11 cellular contexts compared by ENCODE assay signal in genomic region chr9:112890106-112891081, GRCh38. TPM values are rescaled to one million over a fixed set of nuclear protein-coding genes. Genes with fewer than 3 reads are reported as not detected.
DNase-seq lines count a peak whose midpoint lies in the region; ATAC-seq and TF ChIP-seq lines count a peak whose summit lies in the region.
"Had no signal": no experiment of that assay in that cellular context is flagged by ENCODE, and none has a peak within 500 bp of the region (broad histone marks: within the 10 kb centered on the region; RNA-seq: fewer than 3 reads in every experiment).

SLC46A2 (minus strand) TSS chr9:112890876; CDS start chr9:112890681, 195 bp downstream.

- peak; percentile 15 for DNase-seq in NCI-H748 (lab: John Stamatoyannopoulos, UW; ENCODE audit: unreplicated experiment)
- no peak for DNase-seq in NCI-H748 treated with DMSO at 0.1 percent for 48 hours (lab: John Stamatoyannopoulos, UW)
- DNase-seq in mesenchymal stem cell: no peak
- no peak for DNase-seq in type B pancreatic cell (ENCODE audit: extremely low spot score, unreplicated experiment)
- DNase-seq in activated T-cell treated with anti-CD3 and anti-CD28 coated beads, Interleukin-2, amount 50 U/mL, for 4 hours: no peak
- DNase-seq: BE2C; effector CD8-positive, alpha-beta T cell had no signal

- peaks cover 0 to 12% of the 10 kb centered on the region in 2 donors for H3K4me1 ChIP-seq in esophagus (ENCODE audit: control insufficient read depth in 2 of 2, insufficient read depth in 2 of 2, low read length in 1 of 2)
- H3K4me1 ChIP-seq in mesenchymal stem cell (ENCODE audit: control insufficient read depth, insufficient read depth, low read depth, low read length): peaks cover 10% of the 10 kb centered on the region
- H3K4me1 ChIP-seq: BE2C had no signal

- H3K9me3 Mint-ChIP-seq in type B pancreatic cell: no peaks in the 10 kb centered on the region
- no peaks in the 10 kb centered on the region for H3K9me3 Mint-ChIP-seq in activated T-cell treated with anti-CD3 and anti-CD28 coated beads, Interleukin-2, amount 50 U/mL, for 4 hours

- H2BK5ac ChIP-seq in mesenchymal stem cell (ENCODE audit: low read depth, low read length, poor library complexity, severe bottlenecking): no peak within 1 kb of the TSS

- H2AFZ ChIP-seq in mesenchymal stem cell (ENCODE audit: low read depth, low read length): no peak within 1 kb of the TSS

- no peak within 1 kb of the TSS for H2BK12ac ChIP-seq in mesenchymal stem cell (ENCODE audit: low read length in 2 of 2)

- H3K36me3 ChIP-seq in esophagus (ENCODE audit: control insufficient read depth in 2 of 2, insufficient read depth in 2 of 2, low read length in 1 of 2) (no peaks in the 10 kb centered on the region), mesenchymal stem cell (ENCODE audit: control insufficient read depth in 1 of 2, insufficient read depth in 2 of 2, low read depth in 1 of 2, low read length in 2 of 2) (no peaks in the 10 kb centered on the region)
- H3K36me3 ChIP-seq: BE2C had no signal

- H3K79me1 ChIP-seq in mesenchymal stem cell (replicated peaks; ENCODE audit: low read length, poor library complexity, severe bottlenecking): no peaks in the 10 kb centered on the region

- WGBS in esophagus, 2 donors: 15 to 18% methylated on average over 70 to 78 of the region's 78 CpGs
- WGBS in mesenchymal stem cell: 22% methylated on average over 76 of the region's 78 CpGs

- peak within 1 kb of the TSS; percentile 43 for H3K9ac ChIP-seq in mesenchymal stem cell (ENCODE audit: low read length)

- no peaks in the 10 kb centered on the region for H3K36me3 Mint-ChIP-seq in type B pancreatic cell
- no peaks in the 10 kb centered on the region for H3K36me3 Mint-ChIP-seq in activated T-cell treated with anti-CD3 and anti-CD28 coated beads, Interleukin-2, amount 50 U/mL, for 4 hours (ENCODE audit: insufficient read depth)

- peak within 1 kb of the TSS; percentile 19 to 40 for H3K4me3 ChIP-seq in esophagus (ENCODE audit: low read depth in 1 of 2, low read length in 2 of 2)
- H3K4me3 ChIP-seq in mesenchymal stem cell (ENCODE audit: insufficient read depth in 1 of 2, low read depth in 1 of 2, low read length in 2 of 2): peak within 1 kb of the TSS; percentile 8 to 82

- H4K91ac ChIP-seq in mesenchymal stem cell (ENCODE audit: low read length): no peak within 1 kb of the TSS

- H3K27ac ChIP-seq in esophagus (ENCODE audit: low read depth in 2 of 2, low read length in 1 of 2) (no peak within 1 kb of the TSS), mesenchymal stem cell (ENCODE audit: low read length, poor library complexity, severe bottlenecking) (no peak within 1 kb of the TSS)

- H3K27me3 ChIP-seq in esophagus (ENCODE audit: control insufficient read depth in 1 of 2, insufficient read depth in 2 of 2, low read length in 2 of 2) (peaks cover 3% of the 10 kb centered on the region in 2 donors), mesenchymal stem cell (ENCODE audit: control insufficient read depth in 1 of 2, insufficient read depth in 1 of 2, low read length in 2 of 2) (peaks cover 23 to 37% of the 10 kb centered on the region in 2 experiments)
- H3K27me3 ChIP-seq: BE2C had no signal

- H3K23ac ChIP-seq in mesenchymal stem cell (ENCODE audit: low read length in 2 of 2): no peak within 1 kb of the TSS

- H2BK15ac ChIP-seq in mesenchymal stem cell (ENCODE audit: low read depth, poor library complexity, severe bottlenecking): no peak within 1 kb of the TSS

- no peak within 1 kb of the TSS for H2BK120ac ChIP-seq in mesenchymal stem cell (ENCODE audit: low read depth, low read length)

- no peak for TF ChIP-seq CTCF in type B pancreatic cell (conservative IDR thresholded peaks at IDR 0.05)

- H3K9me3 ChIP-seq in esophagus (ENCODE audit: control insufficient read depth in 2 of 2, insufficient read depth in 1 of 2, low read depth in 1 of 2, low read length in 1 of 2): no peaks in the 10 kb centered on the region
- H3K9me3 ChIP-seq in mesenchymal stem cell (ENCODE audit: control insufficient read depth, low read length): no peaks in the 10 kb centered on the region
- H3K9me3 ChIP-seq: BE2C had no signal

- H3K4me2 ChIP-seq in mesenchymal stem cell (ENCODE audit: low read length, poor library complexity, severe bottlenecking): peak within 1 kb of the TSS; percentile 55

- no peak within 1 kb of the TSS for H3K27ac Mint-ChIP-seq in type B pancreatic cell

- no peak within 1 kb of the TSS for H4K8ac ChIP-seq in mesenchymal stem cell (ENCODE audit: low read length)

- H3K14ac ChIP-seq in mesenchymal stem cell (ENCODE audit: low read length in 2 of 2): no peak within 1 kb of the TSS

- no peak within 1 kb of the TSS for H2AK5ac ChIP-seq in mesenchymal stem cell (ENCODE audit: low read length, severe bottlenecking)

- H3K4me3 Mint-ChIP-seq in type B pancreatic cell: peak within 1 kb of the TSS; percentile 76
- no peak within 1 kb of the TSS for H3K4me3 Mint-ChIP-seq in activated T-cell treated with anti-CD3 and anti-CD28 coated beads, Interleukin-2, amount 50 U/mL, for 4 hours

- peaks cover 53% of the 10 kb centered on the region for H3K27me3 Mint-ChIP-seq in type B pancreatic cell
- H3K27me3 Mint-ChIP-seq in activated T-cell treated with anti-CD3 and anti-CD28 coated beads, Interleukin-2, amount 50 U/mL, for 4 hours (ENCODE audit: low read depth): peaks cover 40% of the 10 kb centered on the region

- no peaks in the 10 kb centered on the region for H3K4me1 Mint-ChIP-seq in type B pancreatic cell (ENCODE audit: unreplicated experiment)
- no peaks in the 10 kb centered on the region for H3K4me1 Mint-ChIP-seq in activated T-cell treated with anti-CD3 and anti-CD28 coated beads, Interleukin-2, amount 50 U/mL, for 4 hours (ENCODE audit: low read depth)

- ATAC-seq in GM21786 (IDR thresholded peaks at IDR 0.05; ENCODE audit: unreplicated experiment) (no peak), GM19463 (IDR thresholded peaks at IDR 0.05; ENCODE audit: unreplicated experiment) (no peak)
- ATAC-seq in activated T-cell treated with anti-CD3 and anti-CD28 coated beads, Interleukin-2, amount 50 U/mL, for 4 hours: no peak

- no peak within 1 kb of the TSS for H3K4ac ChIP-seq in mesenchymal stem cell (ENCODE audit: low read depth in 1 of 2, low read length in 2 of 2)

- no peak within 1 kb of the TSS for H3K18ac ChIP-seq in mesenchymal stem cell (ENCODE audit: low read depth in 1 of 2, low read length in 2 of 2)

RNA-seq across cellular contexts. Expression of gene SLC46A2, which starts in this region (rescaled TPM):
- 1 to 10 TPM; 1.0 to 1.6 TPM for polyA plus RNA-seq in esophagus
- polyA plus RNA-seq in mesenchymal stem cell (2013, experiment 1 of 2): not detected
- polyA plus RNA-seq in mesenchymal stem cell (2013, experiment 2 of 2): not detected
- 0.14 TPM in 1 of 2 replicates, not detected in the other for total RNA-seq in type B pancreatic cell (ENCODE audit: low replicate concordance)
- total RNA-seq in activated T-cell treated with anti-CD3 and anti-CD28 coated beads, Interleukin-2, amount 50 U/mL, for 4 hours: not detected
- total RNA-seq: T-helper 1 cell treated with Interleukin-12 subunit alpha and Interleukin-12 subunit beta and Interleukin-4 antibody, amounts not matched to agents 30 ng/mL and 1 ng/mL, for 36 hours had no signal
